In genomic region chr1:85344256-85344694, GRCh38 we compare ENCODE assay signal across 8 cellular contexts.
A peak's percentile ranks its signal among the peaks of the same experiment; 100 is the strongest.
DNase-seq lines count a peak whose midpoint lies in the region; ATAC-seq, FAIRE-seq and TF ChIP-seq lines count a peak whose summit lies in the region.

No MANE protein-coding gene starts in this region.

- intact Hi-C loops in HCT116 (cut with micrococcal nuclease) = loop anchor here (2.0 to 10.0 kb wide), 2 partner anchors 35 to 161 kb away; no protein-coding TSS in a partner anchor
- intact Hi-C loops in ascending aorta (cut with DNase I) = no loop called here
- intact Hi-C loops in kidney (cut with DNase I) = no loop called here

- no peaks in the 10 kb centered on the region for H4K20me1 ChIP-seq in HCT116 (ENCODE audit: insufficient read depth)

- POLR2A ChIA-PET in HCT116 (lab: Charles Lee) = no interaction called here

- DNase-seq in AG08395 (ENCODE audit: low spot score) = peak; percentile 48
- DNase-seq in HCT116 (ENCODE audit: low read depth, low spot score) = no peak
- no peak for DNase-seq in ascending aorta (ENCODE audit: low spot score in 2 of 2)
- no peak for DNase-seq in kidney
- no peak for DNase-seq in NCI-H1092 treated with DMSO at 0.1 percent for 48 hours (lab: John Stamatoyannopoulos, UW)
- DNase-seq in HTR-8/SVneo (ENCODE audit: insufficient read length, low spot score) = no peak

- H3K9me3 ChIP-seq in HCT116 (ENCODE audit: control insufficient read depth in 1 of 2, insufficient read depth in 1 of 2, low read depth in 1 of 2, low read length in 2 of 2) (no peaks in the 10 kb centered on the region), ascending aorta (no peaks in the 10 kb centered on the region), kidney (ENCODE audit: control insufficient read depth in 1 of 2, low read length in 2 of 2) (no peaks in the 10 kb centered on the region)

- H3K4me3 ChIP-seq in HCT116 (replicated peaks in 1 of 2; ENCODE audit: low read depth in 1 of 2, low read length in 2 of 2) = no peak overlapping the region
- H3K4me3 ChIP-seq in ascending aorta = no peak overlapping the region
- H3K4me3 ChIP-seq in kidney (ENCODE audit: low read length in 2 of 2) = no peak overlapping the region

- no peaks in the 10 kb centered on the region for H3K79me2 ChIP-seq in HCT116 (ENCODE audit: insufficient read depth, low read length)

- no peak for TF ChIP-seq POLR2A in HCT116 (IDR thresholded peaks at IDR 0.05; ENCODE audit: borderline replicate concordance, extremely low read depth, insufficient read depth, insufficient read length)

- FAIRE-seq in kidney (lab: Jason Lieb, UNC) = no peak
- FAIRE-seq in HTR-8/SVneo (lab: Jason Lieb, UNC) = no peak

- H3K9me2 ChIP-seq in HCT116 (ENCODE audit: insufficient read depth) = no peaks in the 10 kb centered on the region

- H3K36me3 ChIP-seq in HCT116 (ENCODE audit: control insufficient read depth in 1 of 2, insufficient read depth in 2 of 2, low read length in 2 of 2) (no peaks in the 10 kb centered on the region), ascending aorta (peaks cover 0 to 6% of the 10 kb centered on the region in 2 donors), kidney (ENCODE audit: control insufficient read depth in 1 of 2, insufficient read depth in 2 of 2, low read length in 2 of 2) (peaks cover 0 to 3% of the 10 kb centered on the region in 2 donors)

- peak overlapping the region; percentile 20; the same call in 1 of the 2 replicates for H3K4me2 ChIP-seq in HCT116 (ENCODE audit: low read length)

- H3K27ac ChIP-seq in HCT116 (ENCODE audit: low read depth, low read length) (no peak overlapping the region), ascending aorta (peak overlapping the region; percentile 66 to 69), kidney (ENCODE audit: low read depth in 2 of 2, low read length in 2 of 2) (peak overlapping the region in 1 of 2 donors; percentile 13)

- CTCF ChIA-PET in HCT116 (lab: Charles Lee) = interaction anchor here (1.0 to 1.5 kb wide), 10 partner anchors 10 to 349 kb away, joined by 3 to 8 read pairs (median 5); no protein-coding TSS in a partner anchor

- ATAC-seq in HCT116 (peak; percentile 98), HG03432 (IDR thresholded peaks at IDR 0.05; ENCODE audit: unreplicated experiment) (no peak), GM21529 (IDR thresholded peaks at IDR 0.05; ENCODE audit: unreplicated experiment) (no peak)

- peak; percentile 82 for TF ChIP-seq RAD21 in HCT116 (IDR thresholded peaks at IDR 0.05; ENCODE audit: low read depth)

- peak; percentile 79 to 90 (median 84) for TF ChIP-seq CTCF in HCT116 (IDR thresholded peaks at IDR 0.05 in 2 of 3, conservative IDR thresholded peaks at IDR 0.05 in 1 of 3; ENCODE audit: borderline replicate concordance in 1 of 3, insufficient read depth in 1 of 3, low read depth in 2 of 3, low read length in 2 of 3)
- TF ChIP-seq CTCF in ascending aorta (IDR thresholded peaks at IDR 0.05) = peak in 2 of 3 experiments; percentile 26 to 34
- peak; percentile 59 for TF ChIP-seq CTCF in kidney (IDR thresholded peaks at IDR 0.05; ENCODE audit: borderline replicate concordance, extremely low read depth, insufficient read depth)

- RAD21 ChIA-PET in HCT116 (lab: Charles Lee; ENCODE audit: low non-redundant PET in 1 of 2, low total read pairs in 2 of 2, uncharacterized antibody in 2 of 2, unreplicated experiment in 2 of 2) = interaction anchor here in 1 of 2 experiments (0.7 kb wide), 1 partner anchor 285 kb away, joined by 3 read pairs; no protein-coding TSS in a partner anchor

- no peak overlapping the region for H2AFZ ChIP-seq in HCT116 (ENCODE audit: low read depth, low read length, poor library complexity, severe bottlenecking)

- H3K9ac ChIP-seq in HCT116 (ENCODE audit: low read length) (no peak overlapping the region), kidney (ENCODE audit: low read length in 2 of 2) (no peak overlapping the region)

- H3K27me3 ChIP-seq in HCT116 (ENCODE audit: insufficient read depth, low read length) (no peaks in the 10 kb centered on the region), ascending aorta (no peaks in the 10 kb centered on the region)

- no TSS peak for BruUV-seq in HCT116 (replicated peaks; lab: Mats Ljungman, UMichigan)

- H3K4me1 ChIP-seq in HCT116 (ENCODE audit: control insufficient read depth in 1 of 2, insufficient read depth in 2 of 2, low read length in 2 of 2) (peaks cover 29 to 32% of the 10 kb centered on the region in 2 experiments), ascending aorta (peaks cover 0 to 33% of the 10 kb centered on the region in 2 donors), kidney (ENCODE audit: control insufficient read depth in 1 of 2, insufficient read depth in 1 of 2, low read depth in 1 of 2, low read length in 2 of 2) (peaks cover 2 to 18% of the 10 kb centered on the region in 2 donors)

TF ChIP-seq in HCT116, 20 proteins besides CTCF, POLR2A, EP300 and RAD21:
- TF ChIP-seq ELF1 (IDR thresholded peaks at IDR 0.05; ENCODE audit: borderline replicate concordance, low read depth) = no peak
- no peak for TF ChIP-seq EZH2phosphoT487 (IDR thresholded peaks at IDR 0.05; ENCODE audit: borderline replicate concordance)
- no peak for TF ChIP-seq TCF7L2 (IDR thresholded peaks at IDR 0.05; ENCODE audit: borderline replicate concordance, extremely low read depth, insufficient read depth, insufficient read length)
- no peak for TF ChIP-seq SIN3A (IDR thresholded peaks at IDR 0.05; ENCODE audit: low read depth)
- TF ChIP-seq CBX3 (IDR thresholded peaks at IDR 0.05; ENCODE audit: low read depth) = no peak
- TF ChIP-seq SP1 (IDR thresholded peaks at IDR 0.05; ENCODE audit: low read depth) = no peak
- TF ChIP-seq ATF3 (IDR thresholded peaks at IDR 0.05) = no peak
- TF ChIP-seq JUND (IDR thresholded peaks at IDR 0.05) = no peak
- no peak for TF ChIP-seq ZFX (IDR thresholded peaks at IDR 0.05)
- TF ChIP-seq POLR2AphosphoS5 (IDR thresholded peaks at IDR 0.05; ENCODE audit: low read depth, low read length) = no peak
- no peak for TF ChIP-seq SRF (IDR thresholded peaks at IDR 0.05; ENCODE audit: low read depth)
- no peak for TF ChIP-seq EGR1 (IDR thresholded peaks at IDR 0.05; ENCODE audit: low read depth)
- no peak for TF ChIP-seq CEBPB (IDR thresholded peaks at IDR 0.05; ENCODE audit: low read depth)
- TF ChIP-seq ZNF274 (IDR thresholded peaks at IDR 0.05; ENCODE audit: low read depth, low read length) = no peak

Comparison
In these comparisons a context has a peak if more than half of its experiments do, and no peak if none do; other contexts are left out.
1. CTCF ChIP-seq: peak in every context shown above with its lines; median percentile 84 in HCT116; 59 in kidney; 30 in ascending aorta.